16 cellular contexts compared by ENCODE assay signal in the genomic region with DNA sequence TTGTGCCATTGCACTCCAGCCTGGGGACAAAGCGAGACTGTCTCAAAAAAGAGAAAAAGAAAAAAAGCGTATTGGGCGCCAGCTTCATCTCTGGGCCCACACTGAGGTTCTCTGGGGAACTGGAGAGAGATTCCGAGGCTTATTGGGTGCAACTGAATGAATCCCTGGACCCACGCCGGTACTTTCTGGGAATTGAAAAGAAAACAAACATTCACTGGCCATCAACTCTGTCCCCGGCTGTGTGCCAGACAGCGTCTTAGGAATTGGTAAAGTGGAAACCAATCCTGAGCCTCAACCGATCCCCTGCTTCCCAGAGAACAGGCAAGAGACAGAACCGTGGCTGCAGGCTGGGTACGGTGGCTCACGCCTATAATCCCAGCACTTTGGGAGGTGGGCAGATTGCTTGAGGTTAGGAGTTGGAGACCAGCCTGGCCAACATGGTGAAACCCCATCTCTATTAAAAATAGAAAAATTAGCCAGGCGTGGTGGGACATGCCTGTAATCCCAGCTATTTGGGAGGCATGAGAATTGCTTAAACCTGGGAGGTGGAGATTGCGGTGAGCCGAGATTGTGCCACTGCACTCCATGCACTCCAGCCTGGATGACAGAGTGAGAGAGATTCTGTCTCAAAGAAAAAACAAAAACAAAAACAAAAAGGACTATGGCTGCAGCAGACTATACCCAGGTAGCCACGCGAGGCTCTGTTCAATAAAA. TPM values are rescaled to one million over a fixed set of nuclear protein-coding genes. Genes with fewer than 3 reads are reported as not detected.
DNase-seq lines count a peak whose midpoint lies in the region; ATAC-seq and TF ChIP-seq lines count a peak whose summit lies in the region.
"Had no signal": no experiment of that assay in that cellular context is flagged by ENCODE, and none has a peak within 500 bp of the region (broad histone marks: within the 10 kb centered on the region; RNA-seq: fewer than 3 reads in every experiment).

No MANE protein-coding gene starts in this region.

- peaks cover 2 to 23% (median 12%) of the 10 kb centered on the region in 4 donors for H3K4me1 Mint-ChIP-seq in CD4-positive, alpha-beta memory T cell
- H3K4me1 Mint-ChIP-seq in progenitor cell of endocrine pancreas (ENCODE audit: low read depth), result peaks cover 4% of the 10 kb centered on the region

- H3K4me3 ChIP-seq in CD4-positive, alpha-beta memory T cell (ENCODE audit: low read length in 2 of 2), result no peak overlapping the region
- no peak overlapping the region for H3K4me3 ChIP-seq in right atrium auricular region
- H3K4me3 ChIP-seq: GM12878, uterus had no signal

- intact Hi-C loops in CD4-positive, alpha-beta memory T cell (cut with micrococcal nuclease), result no loop called here

- H3K9me3 Mint-ChIP-seq in CD4-positive, alpha-beta memory T cell, result no peaks in the 10 kb centered on the region
- no peaks in the 10 kb centered on the region for H3K9me3 Mint-ChIP-seq in progenitor cell of endocrine pancreas (ENCODE audit: low read depth)
- H3K9me3 Mint-ChIP-seq: activated CD4-positive, alpha-beta memory T cell treated with anti-CD3 and anti-CD28 coated beads, Interleukin-2, amount 10 ng/mL, durations not matched to agents 7 days and 5 days had no signal

- H3K36me3 Mint-ChIP-seq in CD4-positive, alpha-beta memory T cell, result peaks cover 5 to 6% of the 10 kb centered on the region in 2 donors
- H3K36me3 Mint-ChIP-seq in progenitor cell of endocrine pancreas (ENCODE audit: insufficient read depth), result peaks cover 12% of the 10 kb centered on the region

- no peaks in the 10 kb centered on the region for H3K9me3 ChIP-seq in CD4-positive, alpha-beta memory T cell (ENCODE audit: control insufficient read depth in 1 of 2, low read length in 2 of 2)
- no peaks in the 10 kb centered on the region for H3K9me3 ChIP-seq in right atrium auricular region
- H3K9me3 ChIP-seq: uterus had no signal

- no peak overlapping the region for H3K27ac ChIP-seq in CD4-positive, alpha-beta memory T cell (ENCODE audit: low read depth, low read length)
- no peak overlapping the region for H3K27ac ChIP-seq in right atrium auricular region
- H3K27ac ChIP-seq: uterus had no signal

- H3K27me3 ChIP-seq in CD4-positive, alpha-beta memory T cell (ENCODE audit: insufficient read depth, low read length), result no peaks in the 10 kb centered on the region
- no peaks in the 10 kb centered on the region for H3K27me3 ChIP-seq in right atrium auricular region

- no peaks in the 10 kb centered on the region for H3K36me3 ChIP-seq in CD4-positive, alpha-beta memory T cell (ENCODE audit: insufficient read depth, low read length)
- H3K36me3 ChIP-seq in right atrium auricular region, result peaks cover 10% of the 10 kb centered on the region
- H3K36me3 ChIP-seq: uterus had no signal

- POLR2A ChIA-PET in CD4-positive, alpha-beta memory T cell (lab: Charles Lee; ENCODE audit: partially characterized antibody), result interaction anchor here (0.7 to 3.7 kb wide), 3 partner anchors 9 to 17 kb away, joined by 3 to 10 read pairs (median 4); partner anchors contain the start of genes ANO8 and DDA1

- H3K4me3 Mint-ChIP-seq in CD4-positive, alpha-beta memory T cell, result peak overlapping the region in 5 of 8 donors; percentile 1 to 51 (median 21)
- no peak overlapping the region for H3K4me3 Mint-ChIP-seq in progenitor cell of endocrine pancreas (ENCODE audit: low read depth)
- H3K4me3 Mint-ChIP-seq: activated CD4-positive, alpha-beta memory T cell treated with anti-CD3 and anti-CD28 coated beads, Interleukin-2, amount 10 ng/mL, durations not matched to agents 7 days and 5 days had no signal

- peak overlapping the region in 3 of 7 donors; percentile 22 to 68 (median 60) for H3K27ac Mint-ChIP-seq in CD4-positive, alpha-beta memory T cell
- peak overlapping the region; percentile 67 for H3K27ac Mint-ChIP-seq in progenitor cell of endocrine pancreas
- H3K27ac Mint-ChIP-seq: activated CD4-positive, alpha-beta memory T cell treated with anti-CD3 and anti-CD28 coated beads, Interleukin-2, amount 10 ng/mL, durations not matched to agents 7 days and 5 days had no signal

- no peak for DNase-seq in CD4-positive, alpha-beta memory T cell
- DNase-seq in astrocyte of the hippocampus (ENCODE audit: low read depth, low spot score) (peak; percentile 85), right atrium auricular region (ENCODE audit: low spot score) (peak; percentile 82), progenitor cell of endocrine pancreas (ENCODE audit: low spot score, unreplicated experiment) (no peak), NCI-H524 treated with DMSO at 0.1 percent for 48 hours (lab: John Stamatoyannopoulos, UW) (no peak), dedifferentiated amniotic fluid mesenchymal stem cell (ENCODE audit: extremely low spot score) (no peak)
- no peak for DNase-seq in stimulated activated CD4-positive, alpha-beta T cell treated with anti-CD3 and anti-CD28 coated beads, Interleukin-2, amount 100 ng/mL, for 48 hours
- DNase-seq: activated CD4-positive, alpha-beta memory T cell treated with anti-CD3 and anti-CD28 coated beads, Interleukin-2, amount 10 ng/mL, durations not matched to agents 7 days and 5 days; activated effector memory CD4-positive, alpha-beta T cell treated with anti-CD3 and anti-CD28 coated beads, Interleukin-2, amount 50 U/mL, for 16 hours; DMS79; HCEC 1CT; NCI-H345; T-helper 9 cell; uterus had no signal

- CTCF ChIA-PET in CD4-positive, alpha-beta memory T cell (lab: Charles Lee; ENCODE audit: partially characterized antibody), result interaction anchor here (0.6 kb wide), 1 partner anchor 19 kb away, joined by 3 read pairs; no protein-coding TSS in a partner anchor

- H3K27me3 Mint-ChIP-seq in CD4-positive, alpha-beta memory T cell, result no peaks in the 10 kb centered on the region
- H3K27me3 Mint-ChIP-seq in progenitor cell of endocrine pancreas, result peaks cover 15% of the 10 kb centered on the region

- no peak for ATAC-seq in GM21381 (IDR thresholded peaks at IDR 0.05; ENCODE audit: unreplicated experiment)
- ATAC-seq: GM12878 had no signal

- TF ChIP-seq CTCF in right atrium auricular region (IDR thresholded peaks at IDR 0.05) (no peak), progenitor cell of endocrine pancreas (IDR thresholded peaks at IDR 0.05; ENCODE audit: unreplicated experiment) (no peak)

- peaks cover 11% of the 10 kb centered on the region for H3K4me1 ChIP-seq in CD4-positive, alpha-beta memory T cell (ENCODE audit: insufficient read depth, low read length)
- H3K4me1 ChIP-seq in right atrium auricular region, result peaks cover 0 to 34% of the 10 kb centered on the region in 2 donors

RNA-seq across cellular contexts. Expression of gene ANO8, which starts 8.6 kb away (rescaled TPM):
- 10 to 100 TPM; 17.7 to 21.5 TPM for total RNA-seq in CD4-positive, alpha-beta memory T cell
- under 1 TPM in 1 of 2 donors, not detected in 1; 0.11 TPM for polyA plus RNA-seq in CD4-positive, alpha-beta memory T cell
- total RNA-seq in right atrium auricular region, result 1 to 10 TPM; 4.2 to 5.2 TPM
- total RNA-seq in progenitor cell of endocrine pancreas, result 45.2 and 45.3 TPM in 2 replicates

RNA-seq across cellular contexts. Expression of gene GTPBP3, which starts 11.3 kb away (rescaled TPM):
- 10 to 100 TPM; 53.7 to 58.4 TPM for total RNA-seq in CD4-positive, alpha-beta memory T cell
- 10 to 100 TPM in 1 of 2 donors, 1 to 10 TPM in 1; 6.4 to 12.7 TPM for polyA plus RNA-seq in CD4-positive, alpha-beta memory T cell
- total RNA-seq in right atrium auricular region, result 10 to 100 TPM in 1 of 2 donors, 1 to 10 TPM in 1; 6.0 to 16.8 TPM
- total RNA-seq in progenitor cell of endocrine pancreas, result 44.5 and 46.9 TPM in 2 replicates

RNA-seq across cellular contexts. Expression of gene DDA1, which starts 16.7 kb away (rescaled TPM):
- 10 to 100 TPM; 36.4 to 42.6 TPM for total RNA-seq in CD4-positive, alpha-beta memory T cell
- polyA plus RNA-seq in CD4-positive, alpha-beta memory T cell, result 10 to 100 TPM; 31.6 to 42.6 TPM
- total RNA-seq in right atrium auricular region, result 10 to 100 TPM; 22.2 to 40.1 TPM
- total RNA-seq in progenitor cell of endocrine pancreas, result 38.6 and 41.4 TPM in 2 replicates

RNA-seq across cellular contexts. Expression of gene MRPL34, which starts 20.4 kb away (rescaled TPM):
- total RNA-seq in CD4-positive, alpha-beta memory T cell, result 10 to 100 TPM; 69.4 to 74.1 TPM
- polyA plus RNA-seq in CD4-positive, alpha-beta memory T cell, result 100 to 1,000 TPM; 231 to 250 TPM
- total RNA-seq in right atrium auricular region (100 to 1,000 TPM; 203 to 254 TPM), progenitor cell of endocrine pancreas (54.0 and 54.4 TPM in 2 replicates)

RNA-seq across cellular contexts. Expression of gene ABHD8, which starts 22.8 kb away (rescaled TPM):
- total RNA-seq in CD4-positive, alpha-beta memory T cell, result 10 to 100 TPM in 1 of 2 experiments, 1 to 10 TPM in 1; 9.3 to 10.1 TPM
- polyA plus RNA-seq in CD4-positive, alpha-beta memory T cell, result 1 to 10 TPM; 6.0 to 7.9 TPM
- total RNA-seq in right atrium auricular region, result 10 to 100 TPM; 11.8 to 15.8 TPM
- total RNA-seq in progenitor cell of endocrine pancreas, result 16.2 and 16.9 TPM in 2 replicates

Comparison
In these comparisons a context has a peak if more than half of its experiments do, and no peak if none do; other contexts are left out.
1. DNase-seq: peak in astrocyte of the hippocampus (single experiment) and right atrium auricular region (single experiment); none in CD4-positive, alpha-beta memory T cell (0 of 5), progenitor cell of endocrine pancreas (single experiment), NCI-H524 treated with DMSO at 0.1 percent for 48 hours (single experiment), stimulated activated CD4-positive, alpha-beta T cell treated with anti-CD3 and anti-CD28 coated beads, Interleukin-2, amount 100 ng/mL, for 48 hours (0 of 2) and dedifferentiated amniotic fluid mesenchymal stem cell (single experiment).